20 cellular contexts compared by ENCODE assay signal in genomic region chr2:108536911-108537310, GRCh38. TPM values are rescaled to one million over a fixed set of nuclear protein-coding genes. Genes with fewer than 3 reads are reported as not detected.
DNase-seq lines count a peak whose midpoint lies in the region; ATAC-seq and TF ChIP-seq lines count a peak whose summit lies in the region.
"Had no signal": no experiment of that assay in that cellular context is flagged by ENCODE, and none has a peak within 500 bp of the region (broad histone marks: within the 10 kb centered on the region; RNA-seq: fewer than 3 reads in every experiment).

No MANE protein-coding gene starts in this region.

- DNase-seq in kidney epithelial cell (ENCODE audit: low read depth) = no peak
- no peak for DNase-seq in activated T-cell treated with anti-CD3 and anti-CD28 coated beads for 4 hours
- no peak for DNase-seq in NCI-H748 (lab: John Stamatoyannopoulos, UW; ENCODE audit: unreplicated experiment)
- DNase-seq: activated CD4-positive, alpha-beta T cell treated with anti-CD3 and anti-CD28 coated beads for 4 hours; activated effector memory CD4-positive, alpha-beta T cell treated with anti-CD3 and anti-CD28 coated beads, Interleukin-2, amount 50 U/mL, for 16 hours; C1 segment of cervical spinal cord; left ventricle myocardium inferior; NCI-H1048; NCI-H2029 treated with DMSO at 0.1 percent for 48 hours; NK-92 treated with Interleukin-12 subunit alpha and Interleukin-12 subunit beta, amount 100 ng/mL, for 24 hours; sigmoid colon; stimulated activated naive CD8-positive, alpha-beta T cell treated with anti-CD3 and anti-CD28 coated beads, Interleukin-15, Interleukin-2, amounts not matched to agents 100 U/mL and 50 U/mL, for 24 hours; transverse colon had no signal

- ATAC-seq in activated T-helper 17 cell treated with anti-CD3 and anti-CD28 coated beads, Interleukin-2, amount 50 U/mL, for 72 hours (replicated peaks) = no peak
- ATAC-seq in HG03439 (IDR thresholded peaks at IDR 0.05; ENCODE audit: unreplicated experiment) = no peak
- ATAC-seq: HCT116; stimulated activated naive CD8-positive, alpha-beta T cell treated with anti-CD3 and anti-CD28 coated beads, Interleukin-15, Interleukin-2, amounts not matched to agents 100 U/mL and 50 U/mL, for 24 hours had no signal

- peaks cover 18% of the 10 kb centered on the region for H3K4me1 ChIP-seq in HUES64 (ENCODE audit: insufficient read depth, low read length)
- peaks cover 18 to 35% (median 31%) of the 10 kb centered on the region in 3 donors for H3K4me1 ChIP-seq in skeletal muscle tissue (ENCODE audit: control insufficient read depth in 3 of 3, insufficient read depth in 3 of 3, low read length in 3 of 3)

- H3K36me3 Mint-ChIP-seq in activated T-helper 17 cell treated with anti-CD3 and anti-CD28 coated beads, Interleukin-2, amount 50 U/mL, for 72 hours (ENCODE audit: low read depth) = no peaks in the 10 kb centered on the region

- peaks cover 18% of the 10 kb centered on the region for H3K27me3 ChIP-seq in HUES64 (ENCODE audit: insufficient read depth, low read length)
- H3K27me3 ChIP-seq in kidney epithelial cell (ENCODE audit: control insufficient read depth, insufficient read depth, low read length) = no peaks in the 10 kb centered on the region
- H3K27me3 ChIP-seq in skeletal muscle tissue (ENCODE audit: control insufficient read depth in 3 of 3, insufficient read depth in 3 of 3, low read length in 3 of 3) = no peaks in the 10 kb centered on the region
- H3K27me3 ChIP-seq: esophagus muscularis mucosa, sigmoid colon, transverse colon had no signal

- peaks cover 7% of the 10 kb centered on the region for H3K4me1 Mint-ChIP-seq in activated T-helper 17 cell treated with anti-CD3 and anti-CD28 coated beads, Interleukin-2, amount 50 U/mL, for 72 hours

- no peaks in the 10 kb centered on the region for H3K9me3 ChIP-seq in HUES64 (ENCODE audit: insufficient read depth, low read depth, low read length)
- no peaks in the 10 kb centered on the region for H3K9me3 ChIP-seq in skeletal muscle tissue (ENCODE audit: control insufficient read depth in 3 of 3, low read length in 3 of 3)
- H3K9me3 ChIP-seq: esophagus muscularis mucosa, left ventricle myocardium inferior, sigmoid colon, transverse colon had no signal

- peak overlapping the region; percentile 80 for H3K4me3 Mint-ChIP-seq in activated T-helper 17 cell treated with anti-CD3 and anti-CD28 coated beads, Interleukin-2, amount 50 U/mL, for 72 hours

- no peak overlapping the region for H3K27ac Mint-ChIP-seq in activated T-helper 17 cell treated with anti-CD3 and anti-CD28 coated beads, Interleukin-2, amount 50 U/mL, for 72 hours

- no peak for TF ChIP-seq CTCF in kidney epithelial cell (IDR thresholded peaks at IDR 0.05; ENCODE audit: insufficient read depth, low read length, poor library complexity, severe bottlenecking)

- no peaks in the 10 kb centered on the region for H3K27me3 Mint-ChIP-seq in activated T-helper 17 cell treated with anti-CD3 and anti-CD28 coated beads, Interleukin-2, amount 50 U/mL, for 72 hours
- H3K27me3 Mint-ChIP-seq: central memory CD8-positive, alpha-beta T cell had no signal

- WGBS in HUES64 = 91% methylated on average over 5 of the region's 5 CpGs

- H3K36me3 ChIP-seq in HUES64 (ENCODE audit: insufficient read depth, low read length) (no peaks in the 10 kb centered on the region), kidney epithelial cell (ENCODE audit: control insufficient read depth, insufficient read depth, low read length) (no peaks in the 10 kb centered on the region), skeletal muscle tissue (ENCODE audit: control insufficient read depth in 3 of 3, insufficient read depth in 3 of 3, low read length in 3 of 3) (no peaks in the 10 kb centered on the region)
- H3K36me3 ChIP-seq: esophagus muscularis mucosa, left ventricle myocardium inferior, sigmoid colon, transverse colon had no signal

- H3K4me3 ChIP-seq in HUES64 (ENCODE audit: low read length) = peak overlapping the region; percentile 2; the same call in 1 of the 2 replicates
- peak overlapping the region; percentile 23 for H3K4me3 ChIP-seq in kidney epithelial cell (ENCODE audit: low read depth, low read length)
- no peak overlapping the region for H3K4me3 ChIP-seq in skeletal muscle tissue (ENCODE audit: low read length in 3 of 3)
- H3K4me3 ChIP-seq: transverse colon had no signal

- H3K27ac ChIP-seq in HUES64 (ENCODE audit: low read depth, low read length) (no peak overlapping the region), skeletal muscle tissue (ENCODE audit: low read depth, low read length) (peak overlapping the region; percentile 46)
- H3K27ac ChIP-seq: esophagus muscularis mucosa, left ventricle myocardium inferior, transverse colon had no signal

- H3K9me3 Mint-ChIP-seq in activated T-helper 17 cell treated with anti-CD3 and anti-CD28 coated beads, Interleukin-2, amount 50 U/mL, for 72 hours = no peaks in the 10 kb centered on the region
- H3K9me3 Mint-ChIP-seq: central memory CD8-positive, alpha-beta T cell had no signal

- H3K9ac ChIP-seq in HUES64 (ENCODE audit: low read depth, low read length) = no peak overlapping the region
- H3K9ac ChIP-seq in skeletal muscle tissue (ENCODE audit: low read depth in 1 of 3, low read length in 3 of 3) = no peak overlapping the region

RNA-seq across cellular contexts. Expression of gene LIMS1, which starts 2.6 kb away (rescaled TPM):
- 21.9 TPM for polyA plus RNA-seq in HUES64 (2013, experiment 1 of 2)
- 24.9 TPM for polyA plus RNA-seq in HUES64 (2013, experiment 2 of 2)
- total RNA-seq in activated T-helper 17 cell treated with anti-CD3 and anti-CD28 coated beads, Interleukin-2, amount 50 U/mL, for 72 hours = 100 to 1,000 TPM; 146 to 186 TPM
- total RNA-seq in kidney epithelial cell (191 and 202 TPM in 2 replicates), skeletal muscle tissue (26.6 TPM)

Comparison
In these comparisons a context has a peak if more than half of its experiments do, and no peak if none do; other contexts are left out.
1. H3K4me3 ChIP-seq: peak in HUES64 (single experiment) and kidney epithelial cell (single experiment); none in skeletal muscle tissue (0 of 3).